14 cellular contexts compared by ENCODE assay signal in genomic region chr7:133633055-133633454, GRCh38.
DNase-seq lines count a peak whose midpoint lies in the region; ATAC-seq, FAIRE-seq and TF ChIP-seq lines count a peak whose summit lies in the region.
"Had no signal": no experiment of that assay in that cellular context is flagged by ENCODE, and none has a peak within 500 bp of the region (broad histone marks: within the 10 kb centered on the region; RNA-seq: fewer than 3 reads in every experiment).

No MANE protein-coding gene starts in this region.

- H3K9ac ChIP-seq in K562 (ENCODE audit: insufficient read depth in 1 of 2, low read depth in 2 of 2, low read length in 2 of 2) = no peak overlapping the region

- H3K9me3 Mint-ChIP-seq in progenitor cell of endocrine pancreas (ENCODE audit: low read depth) = no peaks in the 10 kb centered on the region

- intact Hi-C loops in K562 (cut with micrococcal nuclease) = no loop called here
- intact Hi-C loops in lower lobe of right lung (cut with DNase I) = no loop called here

- no peaks in the 10 kb centered on the region; the same call in 1 of the 3 replicates for H3K36me3 ChIP-seq in K562 (ENCODE audit: control insufficient read depth, insufficient read depth, low read length)
- peaks cover 10% of the 10 kb centered on the region for H3K36me3 ChIP-seq in lower lobe of right lung

- no peak for TF ChIP-seq EP300 in K562 (IDR thresholded peaks at IDR 0.05; ENCODE audit: low read length)

- H4K20me1 ChIP-seq in K562 (replicated peaks; ENCODE audit: control insufficient read depth, insufficient read depth, low read length) = no peaks in the 10 kb centered on the region

- H3K4me3 ChIP-seq in K562 (no peak overlapping the region), lower lobe of right lung (no peak overlapping the region)
- H3K4me3 ChIP-seq: heart left ventricle, tibial artery had no signal

- no peak overlapping the region for H2AFZ ChIP-seq in K562 (ENCODE audit: low read depth, low read length)

- H3K27ac Mint-ChIP-seq in progenitor cell of endocrine pancreas = no peak overlapping the region

- H3K4me1 Mint-ChIP-seq in progenitor cell of endocrine pancreas (ENCODE audit: low read depth) = peaks cover 5% of the 10 kb centered on the region

- H3K36me3 Mint-ChIP-seq in progenitor cell of endocrine pancreas (ENCODE audit: insufficient read depth) = peaks cover 2% of the 10 kb centered on the region

- no peak for TF ChIP-seq RAD21 in K562 (CRISPR knock-in tag; conservative IDR thresholded peaks at IDR 0.05 in 1 of 2, IDR thresholded peaks at IDR 0.05 in 1 of 2)

- no peak overlapping the region for H3K4me3 Mint-ChIP-seq in progenitor cell of endocrine pancreas (ENCODE audit: low read depth)

- no peaks in the 10 kb centered on the region for H3K79me2 ChIP-seq in K562 (ENCODE audit: control insufficient read depth, insufficient read depth, low read length)

- POLR2A ChIA-PET in K562 (lab: Yijun Ruan, JAX) = no interaction called here

- in situ Hi-C loops in K562 (cut with MboI) = no loop called here

- no peaks in the 10 kb centered on the region for H3K27me3 Mint-ChIP-seq in progenitor cell of endocrine pancreas

- TF ChIP-seq CTCF in K562 (IDR thresholded peaks at IDR 0.05 in 2 of 3, conservative IDR thresholded peaks at IDR 0.05 in 1 of 3; ENCODE audit: insufficient read depth in 2 of 3, low read depth in 1 of 3, low read length in 3 of 3) (no peak), lower lobe of right lung (IDR thresholded peaks at IDR 0.05) (no peak), progenitor cell of endocrine pancreas (IDR thresholded peaks at IDR 0.05; ENCODE audit: unreplicated experiment) (no peak)

- FAIRE-seq in K562 (lab: Jason Lieb, UNC) = no peak

- no peaks in the 10 kb centered on the region for H3K9me3 ChIP-seq in K562 (replicated peaks; ENCODE audit: control insufficient read depth, insufficient read depth, low read depth, low read length)
- peaks cover 5% of the 10 kb centered on the region for H3K9me3 ChIP-seq in lower lobe of right lung
- H3K9me3 ChIP-seq: tibial artery had no signal

- CTCF ChIA-PET in K562 (lab: Yijun Ruan, JAX; ENCODE audit: low intra/inter-chr PET ratio) = no interaction called here

- H3K27ac ChIP-seq in K562 (ENCODE audit: extremely low read depth, low read depth, low read length) (no peak overlapping the region), lower lobe of right lung (no peak overlapping the region)
- H3K27ac ChIP-seq: heart left ventricle, tibial artery had no signal

- no peaks in the 10 kb centered on the region for H3K27me3 ChIP-seq in K562 (ENCODE audit: control insufficient read depth in 2 of 2, insufficient read depth in 2 of 2, low read length in 2 of 2)
- H3K27me3 ChIP-seq in lower lobe of right lung (ENCODE audit: low read depth) = no peaks in the 10 kb centered on the region
- H3K27me3 ChIP-seq: heart left ventricle, tibial artery had no signal

- TF ChIP-seq POLR2A in K562 (conservative IDR thresholded peaks at IDR 0.05) (no peak), erythroblast (IDR thresholded peaks at IDR 0.05; ENCODE audit: low read length) (no peak)

- H3K4me2 ChIP-seq in K562 (ENCODE audit: insufficient read depth, low read length) = no peak overlapping the region

- peak; percentile 67 for DNase-seq in DMS53 (lab: John Stamatoyannopoulos, UW)
- peak; percentile 45 for DNase-seq in LHCN-M2 (ENCODE audit: low read depth)
- no peak for DNase-seq in K562 (ENCODE audit: extremely low read depth in 1 of 4, low spot score in 3 of 4)
- DNase-seq in lower lobe of right lung = no peak
- DNase-seq in erythroblast (lab: John Stamatoyannopoulos, UW) = no peak
- DNase-seq in progenitor cell of endocrine pancreas (ENCODE audit: low spot score, unreplicated experiment) = no peak
- DNase-seq in activated T-cell treated with anti-CD3 and anti-CD28 coated beads, Interleukin-2, amount 50 U/mL, for 1 hour = no peak
- no peak for DNase-seq in midbrain (lab: John Stamatoyannopoulos, UW)
- DNase-seq: activated CD4-positive, CD25-positive, alpha-beta regulatory T cell treated with anti-CD3 and anti-CD28 coated beads, Interleukin-2, amount 50 U/mL, for 72 hours; cerebellar nuclear complex; heart left ventricle; NCI-H2081; Right ventricle myocardium superior; tibial artery had no signal

- no peaks in the 10 kb centered on the region for H3K9me1 ChIP-seq in K562 (ENCODE audit: control insufficient read depth, insufficient read depth, low read length)

- no peak for ATAC-seq in K562
- peak; percentile 42 to 76 for ATAC-seq in lower lobe of right lung
- ATAC-seq: heart left ventricle had no signal

- 12% methylated on average over 2 of the region's 2 CpGs for WGBS in K562 (ENCODE audit: insufficient coverage, low coverage, missing lambda C conversion rate)

- no TSS peak for BruUV-seq in K562 (replicated peaks; lab: Mats Ljungman, UMichigan)

- H3K4me1 ChIP-seq in K562 (replicated peaks in 1 of 2; ENCODE audit: control insufficient read depth in 2 of 2, insufficient read depth in 2 of 2, low read length in 2 of 2) = no peaks in the 10 kb centered on the region
- H3K4me1 ChIP-seq in lower lobe of right lung = no peaks in the 10 kb centered on the region
- H3K4me1 ChIP-seq: tibial artery had no signal

TF ChIP-seq in K562, 482 proteins besides CTCF, POLR2A, EP300 and RAD21:
- no peak for TF ChIP-seq ZNF668 (CRISPR knock-in tag; IDR thresholded peaks at IDR 0.05)
- TF ChIP-seq CEBPB (tag; IDR thresholded peaks at IDR 0.05) = 0 out of 2 replicates have a peak, but pooled peaks have one; percentile 13
- TF ChIP-seq, protein P1, sequence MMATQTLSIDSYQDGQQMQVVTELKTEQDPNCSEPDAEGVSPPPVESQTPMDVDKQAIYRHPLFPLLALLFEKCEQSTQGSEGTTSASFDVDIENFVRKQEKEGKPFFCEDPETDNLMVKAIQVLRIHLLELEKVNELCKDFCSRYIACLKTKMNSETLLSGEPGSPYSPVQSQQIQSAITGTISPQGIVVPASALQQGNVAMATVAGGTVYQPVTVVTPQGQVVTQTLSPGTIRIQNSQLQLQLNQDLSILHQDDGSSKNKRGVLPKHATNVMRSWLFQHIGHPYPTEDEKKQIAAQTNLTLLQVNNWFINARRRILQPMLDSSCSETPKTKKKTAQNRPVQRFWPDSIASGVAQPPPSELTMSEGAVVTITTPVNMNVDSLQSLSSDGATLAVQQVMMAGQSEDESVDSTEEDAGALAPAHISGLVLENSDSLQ (IDR thresholded peaks at IDR 0.05) = no peak

Comparison
In these comparisons a context has a peak if more than half of its experiments do, and no peak if none do; other contexts are left out.
1. DNase-seq: peak in DMS53 (single experiment) and LHCN-M2 (single experiment); none in K562 (0 of 4), lower lobe of right lung (single experiment), erythroblast (0 of 2), progenitor cell of endocrine pancreas (single experiment), activated T-cell treated with anti-CD3 and anti-CD28 coated beads, Interleukin-2, amount 50 U/mL, for 1 hour (single experiment) and midbrain (single experiment).